Comparison of ENCODE assay signal across 13 cellular contexts in the genomic region with DNA sequence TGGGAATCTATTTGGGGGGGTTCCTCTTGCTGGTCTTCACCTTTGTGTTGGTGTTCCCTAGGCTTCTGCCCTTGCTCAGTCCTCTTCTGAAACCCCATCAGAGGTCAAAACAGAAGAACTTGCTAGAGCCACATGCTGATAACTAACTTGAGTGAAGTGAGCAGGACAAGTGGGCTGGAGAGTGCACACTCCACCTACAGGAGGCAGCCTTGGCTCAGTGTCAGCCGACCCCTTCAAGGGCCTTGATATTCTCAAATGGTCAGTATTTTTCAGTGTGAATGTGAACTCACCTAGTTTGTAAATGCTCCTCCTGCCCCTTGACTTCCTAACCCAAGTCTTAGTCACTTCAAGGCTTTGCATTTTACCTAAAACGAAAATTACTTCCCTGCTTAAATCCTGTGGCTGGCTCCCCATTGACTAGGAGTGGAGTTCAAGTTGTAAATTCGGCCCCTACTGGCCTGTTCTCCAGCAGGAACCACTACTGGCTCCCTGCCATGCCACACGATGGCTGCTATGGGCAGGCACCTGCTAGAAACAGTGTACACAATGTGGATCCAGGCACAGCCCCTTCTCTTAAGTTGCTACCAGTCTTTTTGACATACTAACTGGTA. TPM values are rescaled to one million over a fixed set of nuclear protein-coding genes. Genes with fewer than 3 reads are reported as not detected.
A peak's percentile ranks its signal among the peaks of the same experiment; 100 is the strongest.
DNase-seq lines count a peak whose midpoint lies in the region; ATAC-seq and TF ChIP-seq lines count a peak whose summit lies in the region.
"Had no signal": no experiment of that assay in that cellular context is flagged by ENCODE, and none has a peak within 500 bp of the region (broad histone marks: within the 10 kb centered on the region; RNA-seq: fewer than 3 reads in every experiment).

No MANE protein-coding gene starts in this region.

- 0 out of 2 replicates have a peak, but pooled peaks have one; percentile 17 for TF ChIP-seq CTCF in A673 (conservative IDR thresholded peaks at IDR 0.05; ENCODE audit: low read depth, low read length)
- TF ChIP-seq CTCF in GM12874 (IDR thresholded peaks at IDR 0.05; ENCODE audit: insufficient read depth, low read depth, low read length) = peak; percentile 63
- TF ChIP-seq CTCF in OCI-LY3 (IDR thresholded peaks at IDR 0.05; ENCODE audit: low read depth, low read length) = peak; percentile 37
- peak; percentile 3 for TF ChIP-seq CTCF in fibroblast of mammary gland (conservative IDR thresholded peaks at IDR 0.05; ENCODE audit: control insufficient read depth, insufficient read depth, low read depth, low read length)
- TF ChIP-seq CTCF in mesothelial cell of epicardium (IDR thresholded peaks at IDR 0.05; ENCODE audit: unreplicated experiment) = no peak

- H3K4me3 Mint-ChIP-seq in mesothelial cell of epicardium = no peak overlapping the region
- H3K4me3 Mint-ChIP-seq: activated CD8-positive, alpha-beta memory T cell treated with anti-CD3 and anti-CD28 coated beads, Interleukin-2, amount 10 ng/mL, durations not matched to agents 7 days and 5 days; B cell; nephron; stimulated activated naive B cell treated with anti-CD40 and anti-IgM and Interleukin-4, amounts not matched to agents 10 μg/mL and 1 μg/mL and 100 μg/mL, for 72 hours had no signal

- no peak overlapping the region for H3K4me3 ChIP-seq in A673 (ENCODE audit: low read depth, low read length, poor library complexity, severe bottlenecking)
- no peak overlapping the region for H3K4me3 ChIP-seq in OCI-LY3 (ENCODE audit: low read length)
- H3K4me3 ChIP-seq in fibroblast of mammary gland (ENCODE audit: control insufficient read depth, low read depth, low read length) = no peak overlapping the region
- H3K4me3 ChIP-seq: adrenal gland had no signal

- CTCF ChIA-PET in A673 (lab: Charles Lee) = no interaction called here

- peaks cover 9% of the 10 kb centered on the region for H3K4me1 ChIP-seq in A673 (ENCODE audit: insufficient read depth, low read length, poor library complexity, severe bottlenecking)
- H3K4me1 ChIP-seq in OCI-LY3 (ENCODE audit: low read length) = peaks cover 4% of the 10 kb centered on the region

- peaks cover 31% of the 10 kb centered on the region for H3K4me1 Mint-ChIP-seq in mesothelial cell of epicardium

- H3K9me3 Mint-ChIP-seq in mesothelial cell of epicardium = no peaks in the 10 kb centered on the region
- H3K9me3 Mint-ChIP-seq: stimulated activated naive B cell treated with anti-CD40 and anti-IgM and Interleukin-4, amounts not matched to agents 10 μg/mL and 1 μg/mL and 100 μg/mL, for 72 hours had no signal

- H3K36me3 Mint-ChIP-seq in mesothelial cell of epicardium = no peaks in the 10 kb centered on the region
- H3K36me3 Mint-ChIP-seq: activated CD8-positive, alpha-beta memory T cell treated with anti-CD3 and anti-CD28 coated beads, Interleukin-2, amount 10 ng/mL, durations not matched to agents 7 days and 5 days; stimulated activated naive B cell treated with anti-CD40 and anti-IgM and Interleukin-4, amounts not matched to agents 10 μg/mL and 1 μg/mL and 100 μg/mL, for 72 hours had no signal

- DNase-seq in A673 (ENCODE audit: low spot score) = no peak
- DNase-seq in fibroblast of mammary gland (ENCODE audit: low read depth) = no peak
- no peak for DNase-seq in mesothelial cell of epicardium (ENCODE audit: low spot score in 2 of 2, unreplicated experiment in 2 of 2)
- no peak for DNase-seq in activated CD4-positive, CD25-positive, alpha-beta regulatory T cell (lab: John Stamatoyannopoulos, UW)
- no peak for DNase-seq in cerebellar cortex (ENCODE audit: low spot score)
- DNase-seq: activated CD8-positive, alpha-beta memory T cell treated with anti-CD3 and anti-CD28 coated beads, Interleukin-2, amount 10 ng/mL, durations not matched to agents 7 days and 5 days; stimulated activated naive B cell treated with anti-CD40 and anti-IgM and Interleukin-4, amounts not matched to agents 10 μg/mL and 1 μg/mL and 100 μg/mL, for 72 hours had no signal

- no peak for ATAC-seq in HG03159 (IDR thresholded peaks at IDR 0.05; ENCODE audit: unreplicated experiment)
- ATAC-seq: activated CD8-positive, alpha-beta memory T cell treated with anti-CD3 and anti-CD28 coated beads, Interleukin-2, amount 10 ng/mL, durations not matched to agents 7 days and 5 days; stimulated activated naive B cell treated with anti-CD40 and anti-IgM and Interleukin-4, amounts not matched to agents 10 μg/mL and 1 μg/mL and 100 μg/mL, for 72 hours had no signal

- H3K36me3 ChIP-seq in A673 (ENCODE audit: insufficient read depth, low read length, poor library complexity, severe bottlenecking) = no peaks in the 10 kb centered on the region
- H3K36me3 ChIP-seq in OCI-LY3 (replicated peaks; ENCODE audit: low read depth, low read length) = no peaks in the 10 kb centered on the region
- H3K36me3 ChIP-seq: adrenal gland had no signal

- H3K27me3 ChIP-seq in A673 (replicated peaks; ENCODE audit: insufficient read depth, low read depth, low read length, poor library complexity) = no peaks in the 10 kb centered on the region
- peaks cover 21% of the 10 kb centered on the region for H3K27me3 ChIP-seq in OCI-LY3 (ENCODE audit: low read depth, low read length)
- H3K27me3 ChIP-seq: adrenal gland had no signal

- no peak overlapping the region for H3K27ac ChIP-seq in A673 (ENCODE audit: low read depth, low read length, poor library complexity, severe bottlenecking)
- no peak overlapping the region for H3K27ac ChIP-seq in OCI-LY3 (ENCODE audit: low read length)
- H3K27ac ChIP-seq: adrenal gland had no signal

- POLR2A ChIA-PET in A673 (lab: Charles Lee; ENCODE audit: low non-redundant PET) = no interaction called here

- intact Hi-C loops in A673 (cut with micrococcal nuclease; ENCODE audit: unreplicated experiment) = no loop called here

- BruUV-seq in A673 (replicated peaks; lab: Mats Ljungman, UMichigan) = no TSS peak

- no peaks in the 10 kb centered on the region for H4K20me1 ChIP-seq in OCI-LY3 (ENCODE audit: insufficient read depth, low read length)

- H2AFZ ChIP-seq in OCI-LY3 (ENCODE audit: low read depth, low read length) = no peak overlapping the region

- H3K27ac Mint-ChIP-seq in mesothelial cell of epicardium = no peak overlapping the region
- H3K27ac Mint-ChIP-seq: activated CD8-positive, alpha-beta memory T cell treated with anti-CD3 and anti-CD28 coated beads, Interleukin-2, amount 10 ng/mL, durations not matched to agents 7 days and 5 days; B cell; nephron; stimulated activated naive B cell treated with anti-CD40 and anti-IgM and Interleukin-4, amounts not matched to agents 10 μg/mL and 1 μg/mL and 100 μg/mL, for 72 hours had no signal

- H3K4me2 ChIP-seq in OCI-LY3 (ENCODE audit: low read length) = no peak overlapping the region

- no peaks in the 10 kb centered on the region for H3K27me3 Mint-ChIP-seq in mesothelial cell of epicardium (ENCODE audit: low read depth)

- H3K79me2 ChIP-seq in OCI-LY3 (ENCODE audit: low read length) = no peaks in the 10 kb centered on the region

- no peaks in the 10 kb centered on the region for H3K9me3 ChIP-seq in A673 (ENCODE audit: low read depth, low read length, poor library complexity, severe bottlenecking)
- no peaks in the 10 kb centered on the region for H3K9me3 ChIP-seq in OCI-LY3 (ENCODE audit: insufficient read depth, low read length)
- H3K9me3 ChIP-seq: adrenal gland had no signal

- no peak overlapping the region for H3K9ac ChIP-seq in OCI-LY3 (ENCODE audit: low read length)

RNA-seq across cellular contexts. Expression of a gene that starts 3.6 kb away (rescaled TPM):
- total RNA-seq in A673 (2021) = 20.5 and 28.9 TPM in 2 replicates
- total RNA-seq in mesothelial cell of epicardium = 55.0 to 59.4 TPM (median 56.3 TPM) in 3 replicates
- total RNA-seq: activated CD8-positive, alpha-beta memory T cell treated with anti-CD3 and anti-CD28 coated beads, Interleukin-2, amount 10 ng/mL, durations not matched to agents 7 days and 5 days had no signal
